Comparison of ENCODE assay signal across 11 cellular contexts in genomic region chr17:28947639-28948038, GRCh38. TPM values are rescaled to one million over a fixed set of nuclear protein-coding genes. Genes with fewer than 3 reads are reported as not detected.
DNase-seq lines count a peak whose midpoint lies in the region; ATAC-seq and TF ChIP-seq lines count a peak whose summit lies in the region.
"Had no signal": no experiment of that assay in that cellular context is flagged by ENCODE, and none has a peak within 500 bp of the region (broad histone marks: within the 10 kb centered on the region; RNA-seq: fewer than 3 reads in every experiment).

No MANE protein-coding gene starts in this region.

- H3K9me3 ChIP-seq in DOHH2 (ENCODE audit: control insufficient read depth, insufficient read depth, low read length) (no peaks in the 10 kb centered on the region), PC-3 (ENCODE audit: low read length) (no peaks in the 10 kb centered on the region), endodermal cell (ENCODE audit: control insufficient read depth, low read length) (no peaks in the 10 kb centered on the region), prostate gland (no peaks in the 10 kb centered on the region)

- WGBS in endodermal cell (ENCODE audit: insufficient coverage in 1 of 2, insufficient read length in 1 of 2), 2 experiments, result 75 to 80% methylated on average over 1 to 3 of the region's 3 CpGs
- 38% methylated on average over 3 of the region's 3 CpGs for WGBS in prostate gland

- H3K4me3 Mint-ChIP-seq in endodermal cell, result no peak overlapping the region

- H3K36me3 ChIP-seq in DOHH2 (ENCODE audit: control insufficient read depth, low read length) (peaks cover 74% of the 10 kb centered on the region), PC-3 (ENCODE audit: low read depth, low read length) (peaks cover 15% of the 10 kb centered on the region; the same call in 1 of the 2 replicates), endodermal cell (ENCODE audit: control insufficient read depth, insufficient read depth, low read length) (peaks cover 34% of the 10 kb centered on the region), prostate gland (no peaks in the 10 kb centered on the region)

- no peak overlapping the region for H2AFZ ChIP-seq in PC-3 (ENCODE audit: low read length)

- no peak for DNase-seq in PC-3
- no peak for DNase-seq in endodermal cell
- DNase-seq in prostate gland (ENCODE audit: low spot score), result no peak
- DNase-seq in anterior cingulate cortex (lab: John Stamatoyannopoulos, UW), result no peak
- no peak for DNase-seq in RPMI8226
- DNase-seq: activated CD4-positive, CD25-positive, alpha-beta regulatory T cell treated with anti-CD3 and anti-CD28 coated beads, Interleukin-2, amount 50 U/mL, for 72 hours; effector CD8-positive, alpha-beta T cell had no signal

- H3K4me2 ChIP-seq in DOHH2 (ENCODE audit: low read length) (peak overlapping the region; percentile 92), PC-3 (ENCODE audit: low read length) (peak overlapping the region; percentile 93)

- H3F3A ChIP-seq in DOHH2 (ENCODE audit: control insufficient read depth, insufficient read depth) (peaks cover 11% of the 10 kb centered on the region; the same call in 1 of the 2 replicates), PC-3 (ENCODE audit: low read length, unreplicated experiment) (no peaks in the 10 kb centered on the region)

- CTCF ChIA-PET in PC-3 (lab: Charles Lee), result no interaction called here

- TF ChIP-seq CTCF in DOHH2 (IDR thresholded peaks at IDR 0.05; ENCODE audit: low read depth, low read length, poor library complexity, severe bottlenecking), result no peak
- TF ChIP-seq CTCF in PC-3 (conservative IDR thresholded peaks at IDR 0.05; ENCODE audit: low read depth, low read length), result no peak
- no peak for TF ChIP-seq CTCF in endodermal cell (conservative IDR thresholded peaks at IDR 0.05)
- no peak for TF ChIP-seq CTCF in prostate gland (IDR thresholded peaks at IDR 0.05)

- intact Hi-C loops in PC-3 (cut with micrococcal nuclease) (loop anchor here (5.0 kb wide), 1 partner anchor 45 kb away; the partner anchor contains the start of gene DHRS13), prostate gland (cut with DNase I) (loop anchor here (5.0 kb wide), 1 partner anchor 50 kb away; the partner anchor contains the start of gene FLOT2)

- H3K4me1 ChIP-seq in DOHH2 (ENCODE audit: control insufficient read depth, low read length), result peaks cover 45% of the 10 kb centered on the region
- H3K4me1 ChIP-seq in PC-3 (ENCODE audit: insufficient read depth, low read length), result peaks cover 38% of the 10 kb centered on the region
- peaks cover 6% of the 10 kb centered on the region for H3K4me1 ChIP-seq in endodermal cell (ENCODE audit: control insufficient read depth, insufficient read depth, low read length)
- peaks cover 31% of the 10 kb centered on the region for H3K4me1 ChIP-seq in prostate gland (replicated peaks)

- ATAC-seq in PC-3, result no peak
- no peak for ATAC-seq in HG02870 (IDR thresholded peaks at IDR 0.05; ENCODE audit: unreplicated experiment)

- H3K4me1 Mint-ChIP-seq in endodermal cell, result peaks cover 24% of the 10 kb centered on the region

- no peak overlapping the region for H3K27ac ChIP-seq in DOHH2 (ENCODE audit: low read depth, low read length)
- H3K27ac ChIP-seq in PC-3 (ENCODE audit: low read length), result peak overlapping the region; percentile 99
- no peak overlapping the region for H3K27ac ChIP-seq in endodermal cell (ENCODE audit: low read depth, low read length)
- H3K27ac ChIP-seq in prostate gland, result peak overlapping the region; percentile 76 to 87

- H3K27me3 Mint-ChIP-seq in endodermal cell (ENCODE audit: insufficient read depth), result no peaks in the 10 kb centered on the region

- peak overlapping the region; percentile 24 for H3K27ac Mint-ChIP-seq in endodermal cell

- BruUV-seq in PC-3 (replicated peaks; lab: Mats Ljungman, UMichigan), result no TSS peak

- POLR2A ChIA-PET in PC-3 (lab: Charles Lee; ENCODE audit: unreplicated experiment), result no interaction called here

- H3K9me3 Mint-ChIP-seq in endodermal cell, result no peaks in the 10 kb centered on the region

- no peaks in the 10 kb centered on the region for H3K27me3 ChIP-seq in DOHH2 (ENCODE audit: control insufficient read depth, low read length)
- H3K27me3 ChIP-seq in PC-3 (ENCODE audit: low read length), result no peaks in the 10 kb centered on the region
- no peaks in the 10 kb centered on the region for H3K27me3 ChIP-seq in endodermal cell (ENCODE audit: control insufficient read depth, insufficient read depth, low read length, poor library complexity, severe bottlenecking)
- H3K27me3 ChIP-seq in prostate gland (replicated peaks; ENCODE audit: insufficient read depth), result no peaks in the 10 kb centered on the region

- H3K9me2 ChIP-seq in DOHH2 (replicated peaks; ENCODE audit: control insufficient read depth, low read length), result no peaks in the 10 kb centered on the region
- no peaks in the 10 kb centered on the region for H3K9me2 ChIP-seq in PC-3 (replicated peaks; ENCODE audit: low read length)

- peaks cover 48% of the 10 kb centered on the region for H3K36me3 Mint-ChIP-seq in endodermal cell (ENCODE audit: low read depth)

- H3K9ac ChIP-seq in PC-3 (ENCODE audit: low read length), result peak overlapping the region; percentile 100
- H3K9ac ChIP-seq in endodermal cell (ENCODE audit: extremely low read depth, low read length, poor library complexity, severe bottlenecking), result peak overlapping the region; percentile 70

- TF ChIP-seq POLR2A in prostate gland (IDR thresholded peaks at IDR 0.05), result no peak

- H3K79me2 ChIP-seq in DOHH2 (ENCODE audit: control insufficient read depth, low read length) (peaks cover 86% of the 10 kb centered on the region), PC-3 (ENCODE audit: low read length) (peaks cover 79% of the 10 kb centered on the region)

- H3K4me3 ChIP-seq in DOHH2 (ENCODE audit: low read length), result peak overlapping the region; percentile 89; the same call in 1 of the 2 replicates
- H3K4me3 ChIP-seq in PC-3 (ENCODE audit: low read length), result peak overlapping the region; percentile 91
- H3K4me3 ChIP-seq in endodermal cell (ENCODE audit: low read length), result peak overlapping the region; percentile 89
- H3K4me3 ChIP-seq in prostate gland, result peak overlapping the region in 1 of 2 donors; percentile 82

- H4K20me1 ChIP-seq in DOHH2 (ENCODE audit: control insufficient read depth, insufficient read depth, low read depth, low read length), result peaks cover 23% of the 10 kb centered on the region
- no peaks in the 10 kb centered on the region for H4K20me1 ChIP-seq in PC-3 (ENCODE audit: low read length)

RNA-seq across cellular contexts. Expression of gene PHF12, which starts 3.7 kb away (rescaled TPM):
- 20.6 and 25.0 TPM in 2 replicates for total RNA-seq in PC-3 (2014; rRNA removed)
- 10 to 100 TPM; 60.0 to 61.0 TPM for total RNA-seq in endodermal cell
- polyA plus RNA-seq in endodermal cell (2013, experiment 1 of 2), result 41.2 TPM
- polyA plus RNA-seq in endodermal cell (2013, experiment 2 of 2), result 39.4 TPM
- total RNA-seq in prostate gland, result 100 to 1,000 TPM in 1 of 2 donors, 10 to 100 TPM in 1; 74.9 to 112 TPM

RNA-seq across cellular contexts. Expression of gene DHRS13, which starts 44.8 kb away (rescaled TPM):
- total RNA-seq in PC-3 (2014; rRNA removed) (4.9 and 5.1 TPM in 2 replicates), endodermal cell (10 to 100 TPM; 19.1 to 24.8 TPM), prostate gland (10 to 100 TPM; 36.8 to 61.3 TPM)
- polyA plus RNA-seq in endodermal cell (2013, experiment 1 of 2), result 17.5 TPM
- polyA plus RNA-seq in endodermal cell (2013, experiment 2 of 2), result 14.9 TPM

RNA-seq across cellular contexts. Expression of gene FLOT2, which starts 50.1 kb away (rescaled TPM):
- total RNA-seq in PC-3 (2014; rRNA removed) (23.1 and 34.7 TPM in 2 replicates), endodermal cell (100 to 1,000 TPM; 195 to 215 TPM), prostate gland (100 to 1,000 TPM in 1 of 2 donors, 10 to 100 TPM in 1; 82.9 to 121 TPM)
- 90.5 TPM for polyA plus RNA-seq in endodermal cell (2013, experiment 1 of 2)
- 92.9 TPM for polyA plus RNA-seq in endodermal cell (2013, experiment 2 of 2)

RNA-seq across cellular contexts. Expression of gene SEZ6, which starts 58.2 kb away (rescaled TPM):
- total RNA-seq in PC-3 (2014; rRNA removed) (not detected in 2 replicates), endodermal cell (under 1 TPM in 1 of 2 donors, not detected in 1; 0.20 TPM), prostate gland (1 to 10 TPM in 1 of 2 donors, under 1 TPM in 1; 0.05 to 1.0 TPM)
- polyA plus RNA-seq in endodermal cell (2013, experiment 1 of 2), result 18.6 TPM
- 27.2 TPM for polyA plus RNA-seq in endodermal cell (2013, experiment 2 of 2)
- total RNA-seq: mesenteric fat pad, NCI-H460 had no signal

Comparison
In these comparisons a context has a peak if more than half of its experiments do, and no peak if none do; other contexts are left out.
1. H3K27ac ChIP-seq: peak in PC-3 (single experiment) and prostate gland (2 of 2); none in DOHH2 (single experiment) and endodermal cell (single experiment).